Comparison of ENCODE assay signal across 20 cellular contexts in the genomic region with DNA sequence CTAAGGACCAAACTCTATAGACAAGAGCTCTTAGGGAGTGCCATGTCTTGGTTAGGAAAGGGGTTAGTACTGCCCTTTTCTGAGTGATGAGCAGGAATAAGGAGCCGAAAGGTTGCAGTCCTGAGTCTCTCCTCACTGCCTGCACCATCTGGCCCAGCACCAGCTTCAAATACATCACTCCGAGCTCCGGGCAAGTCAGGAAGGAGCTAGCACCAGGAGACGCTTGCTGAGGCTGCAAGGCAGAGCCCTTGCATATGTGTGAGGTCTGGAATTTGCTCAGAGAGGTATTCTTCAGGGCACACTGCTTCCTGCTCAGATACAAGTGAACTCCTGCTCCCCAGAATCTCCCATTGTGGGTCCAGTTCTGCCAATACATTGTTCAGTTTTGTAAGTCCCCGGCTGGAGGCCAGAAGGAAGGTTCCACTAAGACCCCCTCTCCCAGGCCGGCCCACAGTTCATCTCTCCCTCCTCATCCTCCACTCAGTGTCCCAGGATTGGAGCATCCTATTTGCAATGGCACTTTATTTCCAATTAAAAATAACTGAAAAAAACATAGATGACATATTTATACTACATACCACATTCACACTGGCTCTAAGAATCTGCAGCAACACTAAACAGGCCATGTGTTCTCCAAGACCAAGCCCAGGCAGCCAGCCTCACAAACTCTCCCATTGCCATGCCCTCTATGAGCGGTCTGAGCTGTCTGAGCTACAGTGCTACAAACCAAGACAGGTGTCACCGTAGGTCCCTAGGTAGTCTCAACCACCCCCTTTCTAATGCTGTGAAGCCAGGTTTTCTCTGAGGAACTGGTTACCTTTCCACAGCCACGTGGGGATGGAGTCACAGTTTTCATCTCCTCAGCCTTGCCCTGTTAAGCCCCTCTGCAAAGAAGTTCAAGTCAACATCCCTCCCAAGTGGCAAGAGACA. TPM values are rescaled to one million over a fixed set of nuclear protein-coding genes. Genes with fewer than 3 reads are reported as not detected.
A peak's percentile ranks its signal among the peaks of the same experiment; 100 is the strongest.
DNase-seq lines count a peak whose midpoint lies in the region; ATAC-seq and TF ChIP-seq lines count a peak whose summit lies in the region.
"Had no signal": no experiment of that assay in that cellular context is flagged by ENCODE, and none has a peak within 500 bp of the region (broad histone marks: within the 10 kb centered on the region; RNA-seq: fewer than 3 reads in every experiment).

No MANE protein-coding gene starts in this region.

- intact Hi-C loops in heart left ventricle (cut with DNase I): no loop called here
- intact Hi-C loops in right cardiac atrium (cut with DNase I): no loop called here
- intact Hi-C loops in posterior vena cava (cut with DNase I): no loop called here

- H3K27me3 ChIP-seq in heart left ventricle: no peaks in the 10 kb centered on the region
- H3K27me3 ChIP-seq in right cardiac atrium (ENCODE audit: control insufficient read depth, insufficient read depth): no peaks in the 10 kb centered on the region

- H3K36me3 ChIP-seq in heart left ventricle: peaks cover 0 to 15% (median 3%) of the 10 kb centered on the region in 9 donors

- DNase-seq in heart left ventricle (peak in 3 of 5 donors; percentile 1 to 22 (median 7)), right cardiac atrium (no peak), chondrocyte (ENCODE audit: low spot score) (peak; percentile 39), posterior vena cava (ENCODE audit: low spot score) (peak; percentile 56), GM19238 (ENCODE audit: insufficient read length, low spot score) (no peak), cerebellar nuclear complex (lab: John Stamatoyannopoulos, UW) (no peak)
- no peak for DNase-seq in stimulated activated naive CD4-positive, alpha-beta T cell (lab: John Stamatoyannopoulos, UW)
- DNase-seq: ACHN; AML-193; CD4-positive, CD25-positive, alpha-beta regulatory T cell; DMS153; NCI-H1092; NCI-H146; NCI-H2081 treated with DMSO at 0.1 percent for 48 hours; NCI-H510A; NCI-H82; PC-9 had no signal

- H3K27me3 Mint-ChIP-seq in chondrocyte (ENCODE audit: low read depth): no peaks in the 10 kb centered on the region
- H3K27me3 Mint-ChIP-seq: CD4-positive, CD25-positive, alpha-beta regulatory T cell had no signal

- H3K36me3 Mint-ChIP-seq in chondrocyte (ENCODE audit: low read depth): peaks cover 5% of the 10 kb centered on the region

- H3K4me3 ChIP-seq in heart left ventricle: no peak overlapping the region
- no peak overlapping the region for H3K4me3 ChIP-seq in right cardiac atrium (ENCODE audit: low read length)
- H3K4me3 ChIP-seq: PC-9 had no signal

- H3K9me3 Mint-ChIP-seq in chondrocyte (ENCODE audit: low read depth): no peaks in the 10 kb centered on the region

- WGBS in heart left ventricle, 4 donors: 88 to 95% (median 93%) methylated on average over 9 of the region's 9 CpGs
- 89% methylated on average over 9 of the region's 9 CpGs for WGBS in right cardiac atrium

- H3K27ac ChIP-seq in heart left ventricle (no peak overlapping the region), right cardiac atrium (ENCODE audit: low read length) (no peak overlapping the region)
- H3K27ac ChIP-seq: PC-9 had no signal

- H3K9me3 ChIP-seq in heart left ventricle (no peaks in the 10 kb centered on the region), right cardiac atrium (ENCODE audit: control insufficient read depth, low read length) (no peaks in the 10 kb centered on the region)
- H3K9me3 ChIP-seq: Caco-2 had no signal

- H3K4me1 ChIP-seq in heart left ventricle (peaks cover 0 to 1% (median 0%) of the 10 kb centered on the region in 12 donors), right cardiac atrium (ENCODE audit: control insufficient read depth, insufficient read depth, low read length) (no peaks in the 10 kb centered on the region)
- H3K4me1 ChIP-seq: Caco-2 had no signal

- H3K4me1 Mint-ChIP-seq in chondrocyte (ENCODE audit: low read depth): peaks cover under 1% of the 10 kb centered on the region

- TF ChIP-seq CTCF in heart left ventricle (IDR thresholded peaks at IDR 0.05) (no peak), chondrocyte (IDR thresholded peaks at IDR 0.05) (no peak)

- ATAC-seq in heart left ventricle (no peak), right cardiac atrium (no peak)

- H3K27ac Mint-ChIP-seq in chondrocyte (ENCODE audit: unreplicated experiment): no peak overlapping the region
- H3K27ac Mint-ChIP-seq: CD4-positive, CD25-positive, alpha-beta regulatory T cell had no signal

- TF ChIP-seq POLR2A in heart left ventricle (IDR thresholded peaks at IDR 0.05): no peak

- no peak overlapping the region for H3K4me3 Mint-ChIP-seq in chondrocyte (ENCODE audit: unreplicated experiment)
- H3K4me3 Mint-ChIP-seq: CD4-positive, CD25-positive, alpha-beta regulatory T cell had no signal

RNA-seq across cellular contexts. Expression of a gene that starts 55.1 kb away (rescaled TPM):
- total RNA-seq in heart left ventricle: not detected
- not detected for polyA plus RNA-seq in heart left ventricle
- total RNA-seq in right cardiac atrium: not detected
- not detected for polyA plus RNA-seq in right cardiac atrium
- not detected in 3 replicates for total RNA-seq in chondrocyte
- not detected for total RNA-seq in posterior vena cava
- total RNA-seq: Caco-2; CD4-positive, CD25-positive, alpha-beta regulatory T cell; H4; MCF 10A; PC-9 had no signal
- polyA plus RNA-seq: CD4-positive, CD25-positive, alpha-beta regulatory T cell had no signal

RNA-seq across cellular contexts. Expression of a gene that starts 56.3 kb away (rescaled TPM):
- total RNA-seq in heart left ventricle (10 to 100 TPM; 14.6 to 78.5 (median 43.7) TPM), right cardiac atrium (10 to 100 TPM; 40.1 to 58.9 (median 54.3) TPM), chondrocyte (8.4 to 18.3 TPM (median 9.3 TPM) in 3 replicates), posterior vena cava (10 to 100 TPM; 45.0 to 57.8 TPM)
- polyA plus RNA-seq in heart left ventricle (10 to 100 TPM; 30.3 to 38.3 TPM), right cardiac atrium (27.8 TPM)
- total RNA-seq: PC-9 had no signal

Comparison
In these comparisons a context has a peak if more than half of its experiments do, and no peak if none do; other contexts are left out.
1. DNase-seq: peak in heart left ventricle (3 of 5), chondrocyte (single experiment) and posterior vena cava (single experiment); none in right cardiac atrium (0 of 3), GM19238 (single experiment), stimulated activated naive CD4-positive, alpha-beta T cell (0 of 6) and cerebellar nuclear complex (0 of 2).